11 cellular contexts compared by ENCODE assay signal in genomic region chr20:38186788-38187221, GRCh38. TPM values are rescaled to one million over a fixed set of nuclear protein-coding genes. Genes with fewer than 3 reads are reported as not detected.
A peak's percentile ranks its signal among the peaks of the same experiment; 100 is the strongest.
DNase-seq lines count a peak whose midpoint lies in the region.
"Had no signal": no experiment of that assay in that cellular context is flagged by ENCODE, and none has a peak within 500 bp of the region (broad histone marks: within the 10 kb centered on the region; RNA-seq: fewer than 3 reads in every experiment).

No MANE protein-coding gene starts in this region.

- DNase-seq in AG08395 (ENCODE audit: low spot score), result peak; percentile 24
- peak; percentile 64 for DNase-seq in HT-29 (ENCODE audit: low spot score)
- peak; percentile 95 for DNase-seq in SW480 (ENCODE audit: low spot score)
- DNase-seq in glomerular visceral epithelial cell (ENCODE audit: extremely low spot score), result peak; percentile 58
- no peak for DNase-seq in DMS153 (lab: John Stamatoyannopoulos, UW)
- no peak for DNase-seq in activated CD4-positive, alpha-beta T cell treated with anti-CD3 and anti-CD28 coated beads, Interleukin-2, amount 50 U/mL, for 4 hours
- DNase-seq in DMS153 treated with DMSO at 0.1 percent for 48 hours (lab: John Stamatoyannopoulos, UW; ENCODE audit: unreplicated experiment), result no peak
- no peak for DNase-seq in middle frontal gyrus (ENCODE audit: extremely low spot score, low spot score)
- DNase-seq: anterior cingulate cortex, left ventricle myocardium inferior, NCI-H446 treated with DMSO at 0.1 percent for 48 hours had no signal

RNA-seq across cellular contexts. Expression of gene TGM2, which starts 21.7 kb away (rescaled TPM):
- total RNA-seq in HT-29 (2014; rRNA removed; shearing (Covaris generic)), result 253 and 254 TPM in 2 replicates

Comparison
In these comparisons a context has a peak if more than half of its experiments do, and no peak if none do; other contexts are left out.
1. DNase-seq: peak in AG08395 (single experiment), HT-29 (single experiment), SW480 (single experiment) and glomerular visceral epithelial cell (single experiment); none in DMS153 (single experiment), activated CD4-positive, alpha-beta T cell treated with anti-CD3 and anti-CD28 coated beads, Interleukin-2, amount 50 U/mL, for 4 hours (0 of 2), DMS153 treated with DMSO at 0.1 percent for 48 hours (single experiment) and middle frontal gyrus (single experiment).